23 cellular contexts compared by ENCODE assay signal in genomic region chr7:35738889-35739288, GRCh38.
"Had no signal": no experiment of that assay in that cellular context is flagged by ENCODE, and none has a peak within 500 bp of the region (broad histone marks: within the 10 kb centered on the region; RNA-seq: fewer than 3 reads in every experiment).

No MANE protein-coding gene starts in this region.

- H3K4me3 ChIP-seq: colonic mucosa, esophagus squamous epithelium, gastrocnemius medialis, heart right ventricle, left lung, lower lobe of right lung, mucosa of descending colon had no signal

- H3K36me3 ChIP-seq: colonic mucosa, esophagus squamous epithelium, gastrocnemius medialis, heart right ventricle, left lung, lower lobe of right lung had no signal

- H3K27ac ChIP-seq: colonic mucosa, epithelial cell of prostate, esophagus squamous epithelium, gastrocnemius medialis, heart right ventricle, left lung, lower lobe of right lung had no signal

- ATAC-seq: effector memory CD8-positive, alpha-beta T cell; esophagus mucosa; gastrocnemius medialis; heart right ventricle; left cardiac atrium; left lung; left ventricle myocardium superior; lower lobe of right lung; mucosa of descending colon; naive thymus-derived CD4-positive, alpha-beta T cell had no signal

- H3K4me1 ChIP-seq: colonic mucosa, left lung, lower lobe of right lung had no signal

- DNase-seq: colonic mucosa; cortex of kidney; effector CD8-positive, alpha-beta T cell; effector memory CD8-positive, alpha-beta T cell; endodermal cell; erythroblast; esophagus squamous epithelium; foreskin fibroblast; foreskin melanocyte; gastrocnemius medialis; glutamatergic neuron; head of caudate nucleus; heart right ventricle; hippocampal formation; left cardiac atrium; left lung; left ventricle myocardium superior; lower lobe of right lung; mesenchymal stem cell; mucosa of descending colon; naive thymus-derived CD4-positive, alpha-beta T cell had no signal

- H3K9me3 ChIP-seq: colonic mucosa, esophagus squamous epithelium, gastrocnemius medialis, heart right ventricle, lower lobe of right lung, mucosa of descending colon had no signal
